ENCODE assay signal across 8 cellular contexts in the genomic region with DNA sequence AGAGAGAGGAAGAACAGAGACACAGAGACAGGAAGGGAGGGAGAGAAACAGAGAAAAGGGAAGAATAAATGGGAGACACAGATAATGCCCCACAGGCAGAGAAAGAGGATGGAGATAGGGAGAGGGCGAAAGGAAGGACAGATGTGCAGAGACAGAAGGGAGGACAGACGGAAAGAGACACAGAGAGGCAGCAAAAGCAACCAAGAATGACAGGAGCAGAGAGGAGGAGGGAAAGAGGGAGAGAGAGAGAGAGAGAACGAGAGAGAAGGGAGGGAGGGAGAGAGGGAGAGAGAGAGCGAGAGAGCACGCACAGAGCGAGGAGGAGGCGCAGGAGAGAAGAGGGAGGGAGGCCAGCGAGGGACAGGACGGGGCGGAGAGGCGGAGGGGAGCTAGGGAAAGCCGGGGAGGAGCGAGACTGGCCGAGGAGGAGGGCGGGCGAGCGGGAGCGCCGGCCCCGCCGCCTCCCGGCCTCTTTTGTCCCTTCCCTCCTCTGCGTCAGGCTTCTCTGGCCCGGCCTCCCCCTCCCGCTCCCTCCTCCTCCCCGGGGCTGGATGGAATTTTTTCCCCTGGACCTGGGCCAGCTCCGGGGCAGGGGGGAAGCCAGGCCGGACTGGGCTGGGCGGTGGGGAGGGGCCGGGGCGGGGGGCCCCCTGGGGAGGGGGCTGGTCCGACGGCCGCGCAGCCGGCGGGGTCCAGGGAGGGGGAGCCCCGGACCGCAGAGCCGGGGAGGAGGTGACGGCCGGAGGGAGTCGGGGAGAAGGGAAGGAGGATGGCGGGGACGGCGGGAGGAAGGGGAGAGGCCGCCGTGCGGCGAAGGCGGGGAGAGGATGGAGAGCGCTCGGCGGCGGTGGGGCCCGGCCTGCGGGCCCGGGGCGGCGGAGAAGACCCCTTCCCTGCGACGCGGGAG. TPM values are rescaled to one million over a fixed set of nuclear protein-coding genes. Genes with fewer than 3 reads are reported as not detected.
DNase-seq lines count a peak whose midpoint lies in the region; ATAC-seq and TF ChIP-seq lines count a peak whose summit lies in the region.

No MANE protein-coding gene starts in this region.

- H3K27me3 ChIP-seq in BE2C = no peaks in the 10 kb centered on the region

- H3K9me3 ChIP-seq in BE2C = no peaks in the 10 kb centered on the region

- CTCF ChIA-PET in HEK293T (lab: Yijun Ruan, JAX) = interaction anchor here (0.7 kb wide), 1 partner anchor 22 kb away, joined by 4 read pairs; no protein-coding TSS in a partner anchor

- POLR2A ChIA-PET in HEK293T (lab: Yijun Ruan, JAX) = interaction anchor here (0.7 to 4.1 kb wide), 6 partner anchors 9 to 500 kb away, joined by 3 to 31 read pairs (median 4); a partner anchor contains a TSS

- TF ChIP-seq CTCF in BE2C (IDR thresholded peaks at IDR 0.05; ENCODE audit: low read depth, low read length) (no peak), cardiac fibroblast (IDR thresholded peaks at IDR 0.05; ENCODE audit: low read depth, low read length) (no peak), retinal pigment epithelial cell (conservative IDR thresholded peaks at IDR 0.05; ENCODE audit: low read depth, low read length) (no peak)

- H3K4me3 ChIP-seq in BE2C (ENCODE audit: low read depth, low read length) (peak overlapping the region; percentile 83), cardiac fibroblast (replicated peaks in 1 of 2; ENCODE audit: low read depth in 2 of 2, low read length in 2 of 2) (peak overlapping the region; percentile 86 to 87), retinal pigment epithelial cell (ENCODE audit: low read length) (peak overlapping the region; percentile 75)

- DNase-seq in BE2C (peak; percentile 91), HEK293T (ENCODE audit: extremely low spot score) (peak; percentile 80), cardiac fibroblast (ENCODE audit: low read depth in 2 of 2) (peak; percentile 97 to 99), iPS-NIHi11 (ENCODE audit: low spot score) (peak; percentile 77), retinal pigment epithelial cell (ENCODE audit: low read depth) (peak; percentile 78)
- no peak for DNase-seq in activated CD8-positive, alpha-beta memory T cell treated with anti-CD3 and anti-CD28 coated beads, Interleukin-2, amount 50 U/mL, for 4 hours

- H3K36me3 ChIP-seq in BE2C = peaks cover 16% of the 10 kb centered on the region

- ATAC-seq in HG03354 (IDR thresholded peaks at IDR 0.05; ENCODE audit: poor library complexity, severe bottlenecking, unreplicated experiment) = no peak

- H3K4me1 ChIP-seq in BE2C = peaks cover 4% of the 10 kb centered on the region; the same call in 1 of the 2 replicates

TF ChIP-seq in HEK293T, 16 proteins besides CTCF, POLR2A, EP300 and RAD21:
- TF ChIP-seq TARDBP (IDR thresholded peaks at IDR 0.05) = no peak
- no peak for TF ChIP-seq FOXM1 (IDR thresholded peaks at IDR 0.05; ENCODE audit: borderline replicate concordance)
- TF ChIP-seq BHLHE40 (IDR thresholded peaks at IDR 0.05; ENCODE audit: borderline replicate concordance) = no peak
- TF ChIP-seq, protein P1, sequence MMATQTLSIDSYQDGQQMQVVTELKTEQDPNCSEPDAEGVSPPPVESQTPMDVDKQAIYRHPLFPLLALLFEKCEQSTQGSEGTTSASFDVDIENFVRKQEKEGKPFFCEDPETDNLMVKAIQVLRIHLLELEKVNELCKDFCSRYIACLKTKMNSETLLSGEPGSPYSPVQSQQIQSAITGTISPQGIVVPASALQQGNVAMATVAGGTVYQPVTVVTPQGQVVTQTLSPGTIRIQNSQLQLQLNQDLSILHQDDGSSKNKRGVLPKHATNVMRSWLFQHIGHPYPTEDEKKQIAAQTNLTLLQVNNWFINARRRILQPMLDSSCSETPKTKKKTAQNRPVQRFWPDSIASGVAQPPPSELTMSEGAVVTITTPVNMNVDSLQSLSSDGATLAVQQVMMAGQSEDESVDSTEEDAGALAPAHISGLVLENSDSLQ (IDR thresholded peaks at IDR 0.05) = peak; percentile 63; the same call in 1 of the 2 replicates

TF ChIP-seq in PFSK-1, 5 proteins besides CTCF, POLR2A, EP300 and RAD21:
- TF ChIP-seq POLR2AphosphoS5 (IDR thresholded peaks at IDR 0.05; ENCODE audit: low read depth, low read length) = peak; percentile 57
- peak; percentile 90; the same call in 1 of the 2 replicates for TF ChIP-seq SIN3A (IDR thresholded peaks at IDR 0.05; ENCODE audit: borderline replicate concordance, insufficient read depth, low read length)
- TF ChIP-seq FOXP2 (optimal IDR thresholded peaks at IDR 0.05; ENCODE audit: borderline replicate concordance, extremely low read depth, extremely low read length, insufficient read depth) = peak; percentile 21
- TF ChIP-seq, protein P2, sequence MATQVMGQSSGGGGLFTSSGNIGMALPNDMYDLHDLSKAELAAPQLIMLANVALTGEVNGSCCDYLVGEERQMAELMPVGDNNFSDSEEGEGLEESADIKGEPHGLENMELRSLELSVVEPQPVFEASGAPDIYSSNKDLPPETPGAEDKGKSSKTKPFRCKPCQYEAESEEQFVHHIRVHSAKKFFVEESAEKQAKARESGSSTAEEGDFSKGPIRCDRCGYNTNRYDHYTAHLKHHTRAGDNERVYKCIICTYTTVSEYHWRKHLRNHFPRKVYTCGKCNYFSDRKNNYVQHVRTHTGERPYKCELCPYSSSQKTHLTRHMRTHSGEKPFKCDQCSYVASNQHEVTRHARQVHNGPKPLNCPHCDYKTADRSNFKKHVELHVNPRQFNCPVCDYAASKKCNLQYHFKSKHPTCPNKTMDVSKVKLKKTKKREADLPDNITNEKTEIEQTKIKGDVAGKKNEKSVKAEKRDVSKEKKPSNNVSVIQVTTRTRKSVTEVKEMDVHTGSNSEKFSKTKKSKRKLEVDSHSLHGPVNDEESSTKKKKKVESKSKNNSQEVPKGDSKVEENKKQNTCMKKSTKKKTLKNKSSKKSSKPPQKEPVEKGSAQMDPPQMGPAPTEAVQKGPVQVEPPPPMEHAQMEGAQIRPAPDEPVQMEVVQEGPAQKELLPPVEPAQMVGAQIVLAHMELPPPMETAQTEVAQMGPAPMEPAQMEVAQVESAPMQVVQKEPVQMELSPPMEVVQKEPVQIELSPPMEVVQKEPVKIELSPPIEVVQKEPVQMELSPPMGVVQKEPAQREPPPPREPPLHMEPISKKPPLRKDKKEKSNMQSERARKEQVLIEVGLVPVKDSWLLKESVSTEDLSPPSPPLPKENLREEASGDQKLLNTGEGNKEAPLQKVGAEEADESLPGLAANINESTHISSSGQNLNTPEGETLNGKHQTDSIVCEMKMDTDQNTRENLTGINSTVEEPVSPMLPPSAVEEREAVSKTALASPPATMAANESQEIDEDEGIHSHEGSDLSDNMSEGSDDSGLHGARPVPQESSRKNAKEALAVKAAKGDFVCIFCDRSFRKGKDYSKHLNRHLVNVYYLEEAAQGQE (IDR thresholded peaks at IDR 0.05; ENCODE audit: insufficient read depth in 1 of 2, low read depth in 2 of 2, low read length in 2 of 2) = peak in 1 of 2 experiments; percentile 41; a peak in 1 of 4 replicates
- TF ChIP-seq TAF1 (IDR thresholded peaks at IDR 0.05; ENCODE audit: borderline replicate concordance, insufficient read depth, low read length) = peak; percentile 20; the same call in 1 of the 2 replicates

RNA-seq across cellular contexts. Expression of a gene that starts 4.2 kb away (rescaled TPM):
- 3.6 TPM for polyA plus RNA-seq in BE2C (2012; ENCODE audit: insufficient read depth, insufficient read length, low read depth)
- polyA plus RNA-seq in PFSK-1 (2012; ENCODE audit: insufficient read length, low read depth) = 26.2 TPM

RNA-seq across cellular contexts. Expression of a gene that starts 34.9 kb away (rescaled TPM):
- polyA plus RNA-seq in BE2C (2012; ENCODE audit: insufficient read depth, insufficient read length, low read depth) = not detected
- 0.69 TPM for polyA plus RNA-seq in PFSK-1 (2012; ENCODE audit: insufficient read length, low read depth)

RNA-seq across cellular contexts. Expression of a gene that starts 42.3 kb away (rescaled TPM):
- not detected for polyA plus RNA-seq in BE2C (2012; ENCODE audit: insufficient read depth, insufficient read length, low read depth)
- not detected for polyA plus RNA-seq in PFSK-1 (2012; ENCODE audit: insufficient read length, low read depth)

RNA-seq across cellular contexts. Expression of a gene that starts 58.7 kb away (rescaled TPM):
- polyA plus RNA-seq in BE2C (2012; ENCODE audit: insufficient read depth, insufficient read length, low read depth) = not detected
- not detected for polyA plus RNA-seq in PFSK-1 (2012; ENCODE audit: insufficient read length, low read depth)
